In genomic region chr1:36516372-36517018, GRCh38 we compare ENCODE assay signal across 8 cellular contexts. TPM values are rescaled to one million over a fixed set of nuclear protein-coding genes. Genes with fewer than 3 reads are reported as not detected.
A peak's percentile ranks its signal among the peaks of the same experiment; 100 is the strongest.
DNase-seq lines count a peak whose midpoint lies in the region; ATAC-seq and FAIRE-seq lines count a peak whose summit lies in the region.

No MANE protein-coding gene starts in this region.

- H3K9me3 Mint-ChIP-seq in effector memory CD8-positive, alpha-beta T cell = no peaks in the 10 kb centered on the region

- no peak overlapping the region for H3K27ac Mint-ChIP-seq in effector memory CD8-positive, alpha-beta T cell

- no peaks in the 10 kb centered on the region for H3K4me1 Mint-ChIP-seq in effector memory CD8-positive, alpha-beta T cell (ENCODE audit: low read depth in 2 of 2)

- FAIRE-seq in GM18507 (lab: Jason Lieb, UNC) = peak; percentile 86

- no peak overlapping the region for H3K4me3 Mint-ChIP-seq in effector memory CD8-positive, alpha-beta T cell

- ATAC-seq in effector memory CD8-positive, alpha-beta T cell (replicated peaks) = no peak
- no peak for ATAC-seq in GM21619 (IDR thresholded peaks at IDR 0.05; ENCODE audit: unreplicated experiment)

- no peaks in the 10 kb centered on the region for H3K36me3 Mint-ChIP-seq in effector memory CD8-positive, alpha-beta T cell (ENCODE audit: insufficient read depth)

- DNase-seq in AG08396 (ENCODE audit: low spot score) = peak; percentile 81
- peak; percentile 56 for DNase-seq in GM18507 (ENCODE audit: extremely low spot score, insufficient read length, low read depth)
- peak; percentile 55 for DNase-seq in NCI-H2196 treated with DMSO at 0.1 percent for 48 hours (lab: John Stamatoyannopoulos, UW; ENCODE audit: unreplicated experiment)
- peak; percentile 12 to 18 for DNase-seq in activated CD4-positive, alpha-beta T cell treated with anti-CD3 and anti-CD28 coated beads for 4 hours
- DNase-seq in effector memory CD8-positive, alpha-beta T cell = peak; percentile 7 to 26 (median 19)
- peak; percentile 64 to 75 for DNase-seq in lung microvascular endothelial cell (ENCODE audit: low read depth in 2 of 2)
- DNase-seq in stimulated activated CD8-positive, alpha-beta memory T cell treated with anti-CD3 and anti-CD28 coated beads, Interleukin-4, amount 100 ng/mL, for 48 hours = peak; percentile 64

- peaks cover 16 to 42% of the 10 kb centered on the region in 2 donors for H3K27me3 Mint-ChIP-seq in effector memory CD8-positive, alpha-beta T cell

RNA-seq across cellular contexts. Expression of gene CSF3R, which starts 33.8 kb away (rescaled TPM):
- not detected in 2 replicates for total RNA-seq in lung microvascular endothelial cell

RNA-seq across cellular contexts. Expression of gene MRPS15, which starts 52.3 kb away (rescaled TPM):
- total RNA-seq in lung microvascular endothelial cell = 69.5 and 70.4 TPM in 2 replicates

Comparison
In these comparisons a context has a peak if more than half of its experiments do, and no peak if none do; other contexts are left out.
1. DNase-seq: peak in every context shown above with its lines; median percentile 81 in AG08396; 70 in lung microvascular endothelial cell; 64 in stimulated activated CD8-positive, alpha-beta memory T cell treated with anti-CD3 and anti-CD28 coated beads, Interleukin-4, amount 100 ng/mL, for 48 hours; 56 in GM18507; 55 in NCI-H2196 treated with DMSO at 0.1 percent for 48 hours; 19 in effector memory CD8-positive, alpha-beta T cell; 15 in activated CD4-positive, alpha-beta T cell treated with anti-CD3 and anti-CD28 coated beads for 4 hours.